ENCODE assay signal across 8 cellular contexts in the genomic region with DNA sequence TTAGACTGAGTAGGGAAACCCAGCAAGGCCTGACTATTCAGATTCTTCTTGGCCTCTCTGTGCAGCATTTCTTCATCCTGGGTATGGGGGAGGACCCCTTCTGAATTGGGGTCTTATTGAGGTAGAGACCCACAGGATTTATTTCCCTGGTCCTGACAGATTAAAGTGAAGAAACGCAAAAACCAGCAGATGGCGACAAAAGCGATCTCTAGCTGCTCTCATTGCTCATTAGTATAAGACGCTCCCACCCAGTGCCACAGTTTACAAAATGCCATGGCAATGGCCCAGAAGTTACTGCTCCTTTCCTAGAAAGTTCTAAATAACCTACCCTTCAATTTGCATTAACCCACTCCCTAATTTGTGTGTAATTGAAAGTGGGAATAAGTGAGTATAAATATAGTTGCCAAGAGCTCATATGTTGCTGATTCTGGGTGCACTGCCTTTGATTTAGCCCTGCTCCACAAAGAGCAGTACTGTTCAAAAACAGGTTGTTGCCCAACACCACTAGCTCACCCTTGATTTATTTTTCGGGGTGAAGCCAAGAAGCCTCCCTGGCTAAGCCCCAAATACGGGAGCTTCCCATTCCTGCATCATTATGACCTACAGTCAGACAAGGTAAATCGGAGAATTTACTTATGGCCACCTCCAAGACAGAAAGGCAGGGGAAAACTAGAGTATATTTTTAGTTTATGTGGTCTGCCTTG. TPM values are rescaled to one million over a fixed set of nuclear protein-coding genes. Genes with fewer than 3 reads are reported as not detected.
DNase-seq lines count a peak whose midpoint lies in the region; ATAC-seq and TF ChIP-seq lines count a peak whose summit lies in the region.

No MANE protein-coding gene starts in this region.

- no peak overlapping the region for H2AFZ ChIP-seq in OCI-LY7 (ENCODE audit: low read length)

- no peaks in the 10 kb centered on the region for H3K4me1 ChIP-seq in HEK293 (ENCODE audit: control insufficient read depth, insufficient read depth, low read length)
- no peaks in the 10 kb centered on the region for H3K4me1 ChIP-seq in OCI-LY7 (ENCODE audit: insufficient read depth, low read length, poor library complexity, severe bottlenecking)
- H3K4me1 ChIP-seq in iPS DF 6.9 (ENCODE audit: control insufficient read depth, insufficient read depth, low read length): no peaks in the 10 kb centered on the region
- no peaks in the 10 kb centered on the region for H3K4me1 ChIP-seq in gastroesophageal sphincter

- no peak overlapping the region for H3K4me3 ChIP-seq in HEK293 (ENCODE audit: low read depth, low read length)
- H3K4me3 ChIP-seq in OCI-LY7 (ENCODE audit: low read depth, low read length, poor library complexity, severe bottlenecking): no peak overlapping the region
- no peak overlapping the region for H3K4me3 ChIP-seq in iPS DF 6.9 (ENCODE audit: low read length)
- H3K4me3 ChIP-seq in gastroesophageal sphincter: no peak overlapping the region

- POLR2A ChIA-PET in HEK293 (lab: Yijun Ruan, JAX): no interaction called here
- POLR2A ChIA-PET in OCI-LY7 (lab: Charles Lee): interaction anchor here (0.7 kb wide), 1 partner anchor 227 kb away, joined by 3 read pairs; no protein-coding TSS in a partner anchor

- no peak for TF ChIP-seq POLR2A in gastroesophageal sphincter (IDR thresholded peaks at IDR 0.05)

- TF ChIP-seq EP300 in gastroesophageal sphincter (IDR thresholded peaks at IDR 0.05): no peak

- H3K27me3 ChIP-seq in iPS DF 6.9 (ENCODE audit: control insufficient read depth, insufficient read depth, low read length) (no peaks in the 10 kb centered on the region), gastroesophageal sphincter (no peaks in the 10 kb centered on the region)

- no peak overlapping the region for H3K27ac ChIP-seq in HEK293 (ENCODE audit: extremely low read depth, low read depth, low read length)
- H3K27ac ChIP-seq in OCI-LY7 (ENCODE audit: low read depth, low read length, poor library complexity, severe bottlenecking): no peak overlapping the region
- no peak overlapping the region for H3K27ac ChIP-seq in iPS DF 6.9 (ENCODE audit: low read length)
- H3K27ac ChIP-seq in gastroesophageal sphincter: no peak overlapping the region

- H3K4me2 ChIP-seq in OCI-LY7 (ENCODE audit: low read length): no peak overlapping the region

- DNase-seq in DMS79 treated with DMSO at 0.1 percent for 48 hours (lab: John Stamatoyannopoulos, UW): peak; percentile 31
- peak; percentile 43 for DNase-seq in OCI-LY7 (ENCODE audit: low spot score)
- peak; percentile 48 for DNase-seq in amniotic epithelial cell (ENCODE audit: low read depth)
- peak; percentile 11 for DNase-seq in iPS DF 6.9 (ENCODE audit: low read depth, low spot score)
- peak; percentile 25 for DNase-seq in stimulated activated CD4-positive, alpha-beta T cell treated with anti-CD3 and anti-CD28 coated beads, Interleukin-2, amount 100 ng/mL, for 4 hours (ENCODE audit: low read depth)

- intact Hi-C loops in OCI-LY7 (cut with micrococcal nuclease; ENCODE audit: unreplicated experiment): loop anchor here (2.0 to 5.0 kb wide), 2 partner anchors 36 to 254 kb away; no protein-coding TSS in a partner anchor

- peaks cover 0 to 3% of the 10 kb centered on the region in 2 experiments; a peak in 1 of 3 replicates for H3K36me3 ChIP-seq in HEK293 (ENCODE audit: control insufficient read depth in 2 of 2, insufficient read depth in 1 of 2, low read length in 2 of 2)
- H3K36me3 ChIP-seq in OCI-LY7 (ENCODE audit: insufficient read depth, low read length): no peaks in the 10 kb centered on the region
- no peaks in the 10 kb centered on the region for H3K36me3 ChIP-seq in iPS DF 6.9 (ENCODE audit: control insufficient read depth, insufficient read depth, low read length)
- no peaks in the 10 kb centered on the region for H3K36me3 ChIP-seq in gastroesophageal sphincter

- H4K20me1 ChIP-seq in OCI-LY7 (ENCODE audit: insufficient read depth, low read length): no peaks in the 10 kb centered on the region

- no CpG with 5 or more reads among the region's 7 CpGs for WGBS in iPS DF 6.9 (ENCODE audit: insufficient coverage, insufficient read length)
- WGBS in gastroesophageal sphincter (ENCODE audit: low coverage in 1 of 2), 2 donors: 6 to 17% methylated on average over 4 to 5 of the region's 7 CpGs

- CTCF ChIA-PET in HEK293 (lab: Yijun Ruan, JAX) (interaction anchor here (0.6 to 2.5 kb wide), 29 partner anchors 10 to 1478 kb away, joined by 3 to 21 read pairs (median 5); no protein-coding TSS in a partner anchor), OCI-LY7 (lab: Charles Lee; ENCODE audit: unreplicated experiment) (interaction anchor here (0.6 to 1.2 kb wide), 2 partner anchors 22 to 44 kb away, joined by 3 read pairs; partner anchors contain the start of gene TCEAL8)

- H3K9me3 ChIP-seq in HEK293 (ENCODE audit: control insufficient read depth, insufficient read depth, low read depth, low read length): no peaks in the 10 kb centered on the region
- no peaks in the 10 kb centered on the region for H3K9me3 ChIP-seq in OCI-LY7 (ENCODE audit: low read length)
- no peaks in the 10 kb centered on the region for H3K9me3 ChIP-seq in iPS DF 6.9 (ENCODE audit: control insufficient read depth, insufficient read depth, low read length)
- no peaks in the 10 kb centered on the region for H3K9me3 ChIP-seq in gastroesophageal sphincter

- ATAC-seq in gastroesophageal sphincter (no peak), HG03159 (IDR thresholded peaks at IDR 0.05; ENCODE audit: unreplicated experiment) (no peak)

- H3K9me2 ChIP-seq in OCI-LY7 (ENCODE audit: insufficient read depth, low read length): no peaks in the 10 kb centered on the region

- TF ChIP-seq CTCF in HEK293 (tag by site-specific recombination; IDR thresholded peaks at IDR 0.05): 0 out of 2 replicates have a peak, but pooled peaks have one; percentile 13
- peak; percentile 71 for TF ChIP-seq CTCF in OCI-LY7 (conservative IDR thresholded peaks at IDR 0.05; ENCODE audit: low read length)
- peak in 2 of 4 experiments; percentile 9 to 60 for TF ChIP-seq CTCF in gastroesophageal sphincter (IDR thresholded peaks at IDR 0.05)

- BruUV-seq in OCI-LY7 (replicated peaks; lab: Mats Ljungman, UMichigan): no TSS peak

- no peaks in the 10 kb centered on the region for H3K79me2 ChIP-seq in OCI-LY7 (ENCODE audit: insufficient read depth, low read depth, low read length)

TF ChIP-seq in HEK293, 187 proteins besides CTCF, POLR2A, EP300 and RAD21:
- TF ChIP-seq ZNF169 (tag by site-specific recombination; IDR thresholded peaks at IDR 0.05) (no peak), ZNF660 (tag by site-specific recombination; IDR thresholded peaks at IDR 0.05) (peak; percentile 12; the same call in 1 of the 2 replicates), ZNF654 (tag by site-specific recombination; IDR thresholded peaks at IDR 0.05; ENCODE audit: low read depth) (peak; percentile 60)

RNA-seq across cellular contexts. Expression of gene BEX4, which starts 3.7 kb away (rescaled TPM):
- total RNA-seq in OCI-LY7 (2014; rRNA removed; shearing (Covaris generic)): not detected in 2 replicates
- total RNA-seq in OCI-LY7 (2022) (not detected in 2 replicates), gastroesophageal sphincter (10 to 100 TPM; 51.2 to 81.7 (median 60.0) TPM)

RNA-seq across cellular contexts. Expression of gene TCEAL8, which starts 43.8 kb away (rescaled TPM):
- 26.8 and 33.9 TPM in 2 replicates for total RNA-seq in OCI-LY7 (2014; rRNA removed; shearing (Covaris generic))
- total RNA-seq in OCI-LY7 (2022): 31.2 and 32.6 TPM in 2 replicates
- total RNA-seq in gastroesophageal sphincter: 10 to 100 TPM; 48.9 to 84.0 (median 64.4) TPM

Comparison
In these comparisons a context has a peak if more than half of its experiments do, and no peak if none do; other contexts are left out.
1. RNA of gene BEX4, which starts 3.7 kb away (total RNA-seq): 51.2 to 81.7 TPM in gastroesophageal sphincter; not detected in OCI-LY7; every median in the first group is over 10 times any median in the second.
2. Peak in every context shown above with its lines, with median percentiles within 50 percentile points of each other: DNase-seq.